ENCODE assay signal across 1 cellular context in the genomic region with DNA sequence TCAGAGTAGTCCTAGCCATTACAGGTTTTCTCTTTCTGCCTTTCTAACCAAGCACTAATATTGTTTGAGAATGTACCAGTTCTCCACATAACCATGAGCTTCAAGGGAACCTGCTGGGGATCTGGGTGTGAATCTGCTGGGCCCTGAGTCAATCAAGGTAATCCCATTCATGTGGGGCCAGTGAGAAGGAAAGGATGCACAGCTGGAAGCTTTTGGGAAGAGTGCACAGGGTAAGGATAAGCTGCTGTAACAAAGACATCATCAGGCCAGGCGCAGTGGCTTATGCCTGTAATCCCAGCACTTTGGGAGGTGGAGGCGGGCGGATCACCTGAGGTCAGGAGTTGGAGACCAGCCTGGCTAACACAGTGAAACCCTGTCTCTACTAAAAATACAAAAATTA.
TF ChIP-seq lines count a peak whose summit lies in the region.

No MANE protein-coding gene starts in this region.

TF ChIP-seq in HepG2, 621 proteins besides CTCF, POLR2A, EP300 and RAD21:
- peak; percentile 55; the same call in 1 of the 2 replicates for TF ChIP-seq ZNF12 (CRISPR knock-in tag; IDR thresholded peaks at IDR 0.05)
